ENCODE assay signal across 8 cellular contexts in genomic region chr2:25042321-25043240, GRCh38. TPM values are rescaled to one million over a fixed set of nuclear protein-coding genes. Genes with fewer than 3 reads are reported as not detected.
DNase-seq lines count a peak whose midpoint lies in the region; ATAC-seq and TF ChIP-seq lines count a peak whose summit lies in the region.

No MANE protein-coding gene starts in this region.

- H3K4me1 ChIP-seq in left lung: peaks cover 9 to 21% of the 10 kb centered on the region in 2 donors

- peak overlapping the region; percentile 74 for H3K4me2 ChIP-seq in SU-DHL-6 (ENCODE audit: low read depth, low read length, poor library complexity, severe bottlenecking)

- H3K9ac ChIP-seq in SU-DHL-6 (ENCODE audit: low read length): peak overlapping the region; percentile 49

- H2AFZ ChIP-seq in SU-DHL-6 (ENCODE audit: low read depth, low read length, severe bottlenecking): no peak overlapping the region

- H3F3A ChIP-seq in SU-DHL-6 (ENCODE audit: insufficient read depth): no peaks in the 10 kb centered on the region

- H3K36me3 ChIP-seq in SU-DHL-6 (ENCODE audit: low read length) (no peaks in the 10 kb centered on the region), left lung (no peaks in the 10 kb centered on the region)

- H3K27ac ChIP-seq in SU-DHL-6 (ENCODE audit: low read depth, low read length): no peak overlapping the region
- peak overlapping the region; percentile 39 to 75 for H3K27ac ChIP-seq in left lung

- TF ChIP-seq CTCF in SU-DHL-6 (IDR thresholded peaks at IDR 0.05; ENCODE audit: insufficient read depth, low read length, poor library complexity, severe bottlenecking) (no peak), choroid plexus epithelial cell (conservative IDR thresholded peaks at IDR 0.05; ENCODE audit: low read depth, low read length) (no peak), left lung (IDR thresholded peaks at IDR 0.05) (no peak)

- no peaks in the 10 kb centered on the region for H3K79me2 ChIP-seq in SU-DHL-6 (ENCODE audit: insufficient read depth, low read length)

- H3K9me3 ChIP-seq in SU-DHL-6 (ENCODE audit: insufficient read depth, low read length) (no peaks in the 10 kb centered on the region), left lung (no peaks in the 10 kb centered on the region)

- no peaks in the 10 kb centered on the region for H4K20me1 ChIP-seq in SU-DHL-6 (ENCODE audit: low read depth, low read length)

- H3K4me3 ChIP-seq in SU-DHL-6 (ENCODE audit: insufficient read depth, low read length, poor library complexity, severe bottlenecking): peak overlapping the region; percentile 53
- H3K4me3 ChIP-seq in choroid plexus epithelial cell (ENCODE audit: low read depth, low read length): peak overlapping the region; percentile 55
- H3K4me3 ChIP-seq in left lung: peak overlapping the region; percentile 64 to 90

- DNase-seq in NCI-H1092 treated with DMSO at 0.1 percent for 48 hours (lab: John Stamatoyannopoulos, UW): peak; percentile 31
- no peak for DNase-seq in NCI-H1092 (lab: John Stamatoyannopoulos, UW)
- DNase-seq in choroid plexus epithelial cell (ENCODE audit: low read depth): peak; percentile 37
- peak; percentile 35 to 85 for DNase-seq in left lung
- DNase-seq in stimulated activated naive CD8-positive, alpha-beta T cell treated with anti-CD3 and anti-CD28 coated beads, Interleukin-15, Interleukin-2, amounts not matched to agents 100 U/mL and 50 U/mL, for 24 hours: peak; percentile 22
- no peak for DNase-seq in NCI-H128 (lab: John Stamatoyannopoulos, UW; ENCODE audit: unreplicated experiment)

- H3K27me3 ChIP-seq in SU-DHL-6 (ENCODE audit: low read length) (0 out of 2 replicates have a peak, but pooled peaks cover 2% of the 10 kb centered on the region), left lung (peaks cover 0 to 61% of the 10 kb centered on the region in 2 donors)

- ATAC-seq in HG03108 (IDR thresholded peaks at IDR 0.05; ENCODE audit: unreplicated experiment) (peak; percentile 4), left lung (peak; percentile 43)
- ATAC-seq in stimulated activated naive CD8-positive, alpha-beta T cell treated with anti-CD3 and anti-CD28 coated beads, Interleukin-15, Interleukin-2, amounts not matched to agents 100 U/mL and 50 U/mL, for 24 hours: no peak

- H3K9me2 ChIP-seq in SU-DHL-6 (replicated peaks; ENCODE audit: insufficient read depth, low read length): no peaks in the 10 kb centered on the region

- intact Hi-C loops in left lung (cut with DNase I): no loop called here

RNA-seq across cellular contexts. Expression of gene EFR3B, which starts 0.7 kb away (rescaled TPM):
- total RNA-seq in left lung: 1 to 10 TPM; 2.4 to 9.2 TPM

Comparison
In these comparisons a context has a peak if more than half of its experiments do, and no peak if none do; other contexts are left out.
1. DNase-seq: peak in NCI-H1092 treated with DMSO at 0.1 percent for 48 hours (single experiment), choroid plexus epithelial cell (single experiment), left lung (2 of 2) and stimulated activated naive CD8-positive, alpha-beta T cell treated with anti-CD3 and anti-CD28 coated beads, Interleukin-15, Interleukin-2, amounts not matched to agents 100 U/mL and 50 U/mL, for 24 hours (single experiment); none in NCI-H1092 (single experiment) and NCI-H128 (single experiment).
2. Peak in every context shown above with its lines, with median percentiles within 50 percentile points of each other: H3K4me3 ChIP-seq.